In genomic region chr3:74267583-74268184, GRCh38 we compare ENCODE assay signal across 9 cellular contexts.
A peak's percentile ranks its signal among the peaks of the same experiment; 100 is the strongest.
DNase-seq lines count a peak whose midpoint lies in the region; ATAC-seq, FAIRE-seq and TF ChIP-seq lines count a peak whose summit lies in the region.
"Had no signal": no experiment of that assay in that cellular context is flagged by ENCODE, and none has a peak within 500 bp of the region (broad histone marks: within the 10 kb centered on the region; RNA-seq: fewer than 3 reads in every experiment).

No MANE protein-coding gene starts in this region.

- POLR2A ChIA-PET in Caco-2 (lab: Charles Lee), result no interaction called here

- BruUV-seq in Caco-2 (replicated peaks; lab: Mats Ljungman, UMichigan), result no TSS peak

- H3K9me3 Mint-ChIP-seq in Caco-2 (ENCODE audit: unreplicated experiment), result no peaks in the 10 kb centered on the region

- peak; percentile 59 to 79 for TF ChIP-seq CTCF in Caco-2 (IDR thresholded peaks at IDR 0.05; ENCODE audit: insufficient read depth in 1 of 2, low read depth in 1 of 2, low read length in 1 of 2, severe bottlenecking in 1 of 2, unreplicated experiment in 1 of 2)
- TF ChIP-seq CTCF in bronchial epithelial cell (IDR thresholded peaks at IDR 0.05; ENCODE audit: insufficient read depth, low read length, severe bottlenecking), result peak; percentile 59
- peak; percentile 55 to 70 for TF ChIP-seq CTCF in left lung (IDR thresholded peaks at IDR 0.05)

- FAIRE-seq in bronchial epithelial cell (lab: Jason Lieb, UNC), result no peak

- intact Hi-C loops in Caco-2 (cut with micrococcal nuclease; ENCODE audit: unreplicated experiment) (loop anchor here (1.0 to 10.0 kb wide), 4 partner anchors 201 to 903 kb away; no protein-coding TSS in a partner anchor), left lung (cut with DNase I) (no loop called here)

- H3K9me3 ChIP-seq in Caco-2 (no peaks in the 10 kb centered on the region), left lung (no peaks in the 10 kb centered on the region)

- peak; percentile 59 for ATAC-seq in GM21515 (IDR thresholded peaks at IDR 0.05; ENCODE audit: unreplicated experiment)
- peak; percentile 76 for ATAC-seq in left lung
- ATAC-seq in HG03280 (IDR thresholded peaks at IDR 0.05; ENCODE audit: unreplicated experiment), result no peak

- H3K4me3 ChIP-seq in Caco-2 (ENCODE audit: low read depth, low read length), result no peak overlapping the region
- H3K4me3 ChIP-seq in bronchial epithelial cell (ENCODE audit: low read depth, low read length), result no peak overlapping the region
- no peak overlapping the region for H3K4me3 ChIP-seq in left lung
- H3K4me3 ChIP-seq: SK-N-MC had no signal

- H3K4me1 ChIP-seq in Caco-2, result no peaks in the 10 kb centered on the region
- H3K4me1 ChIP-seq in left lung, result no peaks in the 10 kb centered on the region

- no peak overlapping the region for H3K27ac ChIP-seq in left lung
- H3K27ac ChIP-seq: SK-N-MC had no signal

- DNase-seq in Caco-2, result peak; percentile 36 to 60
- DNase-seq in NCI-H2029 (lab: John Stamatoyannopoulos, UW), result peak; percentile 3
- peak; percentile 45 for DNase-seq in bronchial epithelial cell (ENCODE audit: low read depth)
- no peak for DNase-seq in left lung
- DNase-seq in GOT3 (lab: John Stamatoyannopoulos, UW), result no peak
- no peak for DNase-seq in GM19238 (ENCODE audit: insufficient read length, low spot score)

- CTCF ChIA-PET in Caco-2 (lab: Charles Lee), result no interaction called here

- peaks cover 4% of the 10 kb centered on the region for H3K27me3 Mint-ChIP-seq in Caco-2 (ENCODE audit: insufficient read depth, unreplicated experiment)

- no peak overlapping the region for H3K4me3 Mint-ChIP-seq in Caco-2 (ENCODE audit: unreplicated experiment)

- H3K4me1 Mint-ChIP-seq in Caco-2 (ENCODE audit: low read depth, unreplicated experiment), result peaks cover 7% of the 10 kb centered on the region

- no peaks in the 10 kb centered on the region for H3K27me3 ChIP-seq in Caco-2 (replicated peaks; ENCODE audit: control insufficient read depth, insufficient read depth, low read length)
- no peaks in the 10 kb centered on the region for H3K27me3 ChIP-seq in bronchial epithelial cell (ENCODE audit: control insufficient read depth, insufficient read depth, low read length)
- H3K27me3 ChIP-seq in left lung, result no peaks in the 10 kb centered on the region

- no peaks in the 10 kb centered on the region for H3K36me3 ChIP-seq in Caco-2 (ENCODE audit: control insufficient read depth, insufficient read depth, low read length)
- H3K36me3 ChIP-seq in bronchial epithelial cell (ENCODE audit: control insufficient read depth, insufficient read depth, low read length), result no peaks in the 10 kb centered on the region
- no peaks in the 10 kb centered on the region for H3K36me3 ChIP-seq in left lung

- no peaks in the 10 kb centered on the region for H3K36me3 Mint-ChIP-seq in Caco-2 (ENCODE audit: insufficient read depth, unreplicated experiment)

- no peak overlapping the region for H3K27ac Mint-ChIP-seq in Caco-2 (ENCODE audit: unreplicated experiment)

Comparison
In these comparisons a context has a peak if more than half of its experiments do, and no peak if none do; other contexts are left out.
1. DNase-seq: peak in Caco-2 (2 of 2), NCI-H2029 (single experiment) and bronchial epithelial cell (single experiment); none in left lung (0 of 2), GOT3 (single experiment) and GM19238 (single experiment).
2. Peak in every context shown above with its lines, with median percentiles within 50 percentile points of each other: CTCF ChIP-seq.